Comparison of ENCODE assay signal across 8 cellular contexts in genomic region chr5:173707392-173707791, GRCh38.
DNase-seq lines count a peak whose midpoint lies in the region; ATAC-seq and TF ChIP-seq lines count a peak whose summit lies in the region.

No MANE protein-coding gene starts in this region.

- peak in 1 of 2 experiments; percentile 84; a peak in 2 of 4 replicates for TF ChIP-seq EP300 in SK-N-SH (IDR thresholded peaks at IDR 0.05; ENCODE audit: borderline replicate concordance in 1 of 2, low read depth in 1 of 2, low read length in 1 of 2)

- peak; percentile 31 for TF ChIP-seq RAD21 in SK-N-SH (IDR thresholded peaks at IDR 0.05; ENCODE audit: low read length)

- intact Hi-C loops in left lung (cut with DNase I) = no loop called here

- no peak overlapping the region for H3K4me3 ChIP-seq in SK-N-SH (ENCODE audit: low read depth in 2 of 2, low read length in 1 of 2)
- H3K4me3 ChIP-seq in left lung = no peak overlapping the region

- ATAC-seq in HG02588 (IDR thresholded peaks at IDR 0.05; ENCODE audit: unreplicated experiment) = peak; percentile 74
- peak; percentile 50 for ATAC-seq in left lung
- ATAC-seq in GM21526 (IDR thresholded peaks at IDR 0.05; ENCODE audit: low FRiP score, unreplicated experiment) = no peak

- TF ChIP-seq CTCF in SK-N-SH (IDR thresholded peaks at IDR 0.05) (no peak), left lung (IDR thresholded peaks at IDR 0.05) (no peak)

- H3K79me2 ChIP-seq in SK-N-SH (ENCODE audit: insufficient read depth) = no peaks in the 10 kb centered on the region

- H3K4me1 ChIP-seq in SK-N-SH (ENCODE audit: control insufficient read depth in 1 of 2, insufficient read depth in 2 of 2, low read depth in 1 of 2, low read length in 1 of 2) (peaks cover 0 to 36% of the 10 kb centered on the region in 2 experiments; a peak in 1 of 4 replicates), left lung (no peaks in the 10 kb centered on the region)

- H3K27ac ChIP-seq in SK-N-SH (ENCODE audit: low read depth in 2 of 2, low read length in 1 of 2) (peak overlapping the region in 1 of 2 experiments; percentile 81; a peak in 2 of 4 replicates), left lung (no peak overlapping the region)

- 45% methylated on average over 4 of the region's 4 CpGs for WGBS in SK-N-SH (ENCODE audit: low lambda C conversion rate)

- CTCF ChIA-PET in SK-N-SH (lab: Yijun Ruan, JAX) = interaction anchor here (0.9 to 2.3 kb wide), 7 partner anchors 12 to 266 kb away, joined by 3 to 9 read pairs (median 4); no protein-coding TSS in a partner anchor

- H4K20me1 ChIP-seq in SK-N-SH (ENCODE audit: insufficient read depth) = no peaks in the 10 kb centered on the region

- no peak overlapping the region for H3K9ac ChIP-seq in SK-N-SH

- no peaks in the 10 kb centered on the region for H3K36me3 ChIP-seq in SK-N-SH (replicated peaks in 1 of 2; ENCODE audit: control insufficient read depth in 1 of 2, insufficient read depth in 2 of 2, low read length in 1 of 2)
- H3K36me3 ChIP-seq in left lung = no peaks in the 10 kb centered on the region

- no peaks in the 10 kb centered on the region for H3K27me3 ChIP-seq in SK-N-SH (ENCODE audit: insufficient read depth)
- H3K27me3 ChIP-seq in left lung = no peaks in the 10 kb centered on the region

- no peak overlapping the region for H3K4me2 ChIP-seq in SK-N-SH

- no peaks in the 10 kb centered on the region for H3K9me3 ChIP-seq in SK-N-SH
- no peaks in the 10 kb centered on the region for H3K9me3 ChIP-seq in left lung

- H2AFZ ChIP-seq in SK-N-SH (ENCODE audit: low read depth) = no peak overlapping the region

- no peaks in the 10 kb centered on the region for H3K9me2 ChIP-seq in SK-N-SH

- no peaks in the 10 kb centered on the region for H3F3A ChIP-seq in SK-N-SH (replicated peaks; ENCODE audit: insufficient read depth)

- POLR2A ChIA-PET in SK-N-SH (lab: Yijun Ruan, JAX) = interaction anchor here (0.7 to 1.8 kb wide), 6 partner anchors 13 to 256 kb away, joined by 3 to 9 read pairs (median 3); partner anchors contain the start of gene CPEB4

- DNase-seq in GM03348 (ENCODE audit: low spot score) = peak; percentile 92
- peak; percentile 84 for DNase-seq in SK-N-SH
- no peak for DNase-seq in left lung
- no peak for DNase-seq in NOMO-1 treated with dmso at 0.1 percent for 144 hours (lab: John Stamatoyannopoulos, UW; ENCODE audit: unreplicated experiment)
- no peak for DNase-seq in NCI-H1105 (lab: John Stamatoyannopoulos, UW)
- no peak for DNase-seq in COLO829 (ENCODE audit: low spot score)

TF ChIP-seq in SK-N-SH, 30 proteins besides CTCF, POLR2A, EP300 and RAD21:
- TF ChIP-seq SIN3A (IDR thresholded peaks at IDR 0.05; ENCODE audit: borderline replicate concordance, low read depth, low read length) (no peak), USF1 (IDR thresholded peaks at IDR 0.05; ENCODE audit: borderline replicate concordance, low read depth) (no peak), MXI1 (IDR thresholded peaks at IDR 0.05; ENCODE audit: low read depth, low read length) (no peak; the same call in 1 of the 2 replicates), RCOR1 (IDR thresholded peaks at IDR 0.05; ENCODE audit: low read length) (peak; percentile 57; the same call in 1 of the 2 replicates), EZH2phosphoT487 (IDR thresholded peaks at IDR 0.05; ENCODE audit: borderline replicate concordance, low read depth) (no peak), FOXJ3 (CRISPR knock-in tag; IDR thresholded peaks at IDR 0.05) (peak; percentile 30; the same call in 1 of the 2 replicates), TEAD4 (IDR thresholded peaks at IDR 0.05; ENCODE audit: borderline replicate concordance, insufficient read depth) (no peak), GATA2 (CRISPR knock-in tag; IDR thresholded peaks at IDR 0.05) (peak; percentile 59), CHD2 (IDR thresholded peaks at IDR 0.05; ENCODE audit: low read length, partially characterized antibody) (peak; percentile 42), SMC3 (IDR thresholded peaks at IDR 0.05; ENCODE audit: low read depth, low read length) (peak; percentile 4; the same call in 1 of the 2 replicates), GABPA (IDR thresholded peaks at IDR 0.05; ENCODE audit: low read depth) (no peak), ZBTB33 (IDR thresholded peaks at IDR 0.05; ENCODE audit: borderline replicate concordance, low read depth) (no peak)

Comparison
In these comparisons a context has a peak if more than half of its experiments do, and no peak if none do; other contexts are left out.
1. DNase-seq: peak in GM03348 (single experiment) and SK-N-SH (single experiment); none in left lung (0 of 2), NOMO-1 treated with dmso at 0.1 percent for 144 hours (single experiment), NCI-H1105 (single experiment) and COLO829 (single experiment).